1 cellular context compared by ENCODE assay signal in the genomic region with DNA sequence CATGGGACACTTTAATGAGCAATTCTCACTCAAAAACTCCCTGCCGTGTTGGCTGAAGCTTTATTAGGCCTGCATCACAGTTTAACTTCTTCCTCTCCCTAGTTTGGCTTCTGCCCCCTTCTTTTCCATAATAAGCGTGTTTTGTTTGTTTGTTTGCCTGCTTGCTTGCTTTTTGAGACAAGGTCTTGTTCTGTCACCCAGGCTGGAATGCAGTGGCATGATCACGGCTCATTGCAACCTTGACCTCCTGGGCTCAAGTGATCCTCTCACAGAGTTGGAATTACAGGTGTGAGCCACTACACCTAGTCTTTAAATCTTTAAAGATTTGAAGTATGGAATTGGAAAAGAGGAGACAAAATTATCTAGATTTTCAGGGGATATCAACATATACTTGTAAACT.
TF ChIP-seq lines count a peak whose summit lies in the region.

No MANE protein-coding gene starts in this region.

TF ChIP-seq in HepG2, 621 proteins besides CTCF, POLR2A, EP300 and RAD21 (continued from another document and continues in another):
- TF ChIP-seq, protein P1, sequence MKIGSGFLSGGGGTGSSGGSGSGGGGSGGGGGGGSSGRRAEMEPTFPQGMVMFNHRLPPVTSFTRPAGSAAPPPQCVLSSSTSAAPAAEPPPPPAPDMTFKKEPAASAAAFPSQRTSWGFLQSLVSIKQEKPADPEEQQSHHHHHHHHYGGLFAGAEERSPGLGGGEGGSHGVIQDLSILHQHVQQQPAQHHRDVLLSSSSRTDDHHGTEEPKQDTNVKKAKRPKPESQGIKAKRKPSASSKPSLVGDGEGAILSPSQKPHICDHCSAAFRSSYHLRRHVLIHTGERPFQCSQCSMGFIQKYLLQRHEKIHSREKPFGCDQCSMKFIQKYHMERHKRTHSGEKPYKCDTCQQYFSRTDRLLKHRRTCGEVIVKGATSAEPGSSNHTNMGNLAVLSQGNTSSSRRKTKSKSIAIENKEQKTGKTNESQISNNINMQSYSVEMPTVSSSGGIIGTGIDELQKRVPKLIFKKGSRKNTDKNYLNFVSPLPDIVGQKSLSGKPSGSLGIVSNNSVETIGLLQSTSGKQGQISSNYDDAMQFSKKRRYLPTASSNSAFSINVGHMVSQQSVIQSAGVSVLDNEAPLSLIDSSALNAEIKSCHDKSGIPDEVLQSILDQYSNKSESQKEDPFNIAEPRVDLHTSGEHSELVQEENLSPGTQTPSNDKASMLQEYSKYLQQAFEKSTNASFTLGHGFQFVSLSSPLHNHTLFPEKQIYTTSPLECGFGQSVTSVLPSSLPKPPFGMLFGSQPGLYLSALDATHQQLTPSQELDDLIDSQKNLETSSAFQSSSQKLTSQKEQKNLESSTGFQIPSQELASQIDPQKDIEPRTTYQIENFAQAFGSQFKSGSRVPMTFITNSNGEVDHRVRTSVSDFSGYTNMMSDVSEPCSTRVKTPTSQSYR (CRISPR knock-in tag; IDR thresholded peaks at IDR 0.05; ENCODE audit: borderline replicate concordance) = no peak
- no peak for TF ChIP-seq ELF3 (CRISPR knock-in tag; IDR thresholded peaks at IDR 0.05)
- TF ChIP-seq ZNF629 (CRISPR knock-in tag; conservative IDR thresholded peaks at IDR 0.05) = no peak
- TF ChIP-seq TARDBP (CRISPR knock-in tag; IDR thresholded peaks at IDR 0.05) = no peak
- TF ChIP-seq ZNF7 (CRISPR knock-in tag; IDR thresholded peaks at IDR 0.05) = no peak
- no peak for TF ChIP-seq EZH2 (conservative IDR thresholded peaks at IDR 0.05; ENCODE audit: low read depth, low read length)
- no peak for TF ChIP-seq ZFY (CRISPR knock-in tag; IDR thresholded peaks at IDR 0.05)
- TF ChIP-seq, protein P2, sequence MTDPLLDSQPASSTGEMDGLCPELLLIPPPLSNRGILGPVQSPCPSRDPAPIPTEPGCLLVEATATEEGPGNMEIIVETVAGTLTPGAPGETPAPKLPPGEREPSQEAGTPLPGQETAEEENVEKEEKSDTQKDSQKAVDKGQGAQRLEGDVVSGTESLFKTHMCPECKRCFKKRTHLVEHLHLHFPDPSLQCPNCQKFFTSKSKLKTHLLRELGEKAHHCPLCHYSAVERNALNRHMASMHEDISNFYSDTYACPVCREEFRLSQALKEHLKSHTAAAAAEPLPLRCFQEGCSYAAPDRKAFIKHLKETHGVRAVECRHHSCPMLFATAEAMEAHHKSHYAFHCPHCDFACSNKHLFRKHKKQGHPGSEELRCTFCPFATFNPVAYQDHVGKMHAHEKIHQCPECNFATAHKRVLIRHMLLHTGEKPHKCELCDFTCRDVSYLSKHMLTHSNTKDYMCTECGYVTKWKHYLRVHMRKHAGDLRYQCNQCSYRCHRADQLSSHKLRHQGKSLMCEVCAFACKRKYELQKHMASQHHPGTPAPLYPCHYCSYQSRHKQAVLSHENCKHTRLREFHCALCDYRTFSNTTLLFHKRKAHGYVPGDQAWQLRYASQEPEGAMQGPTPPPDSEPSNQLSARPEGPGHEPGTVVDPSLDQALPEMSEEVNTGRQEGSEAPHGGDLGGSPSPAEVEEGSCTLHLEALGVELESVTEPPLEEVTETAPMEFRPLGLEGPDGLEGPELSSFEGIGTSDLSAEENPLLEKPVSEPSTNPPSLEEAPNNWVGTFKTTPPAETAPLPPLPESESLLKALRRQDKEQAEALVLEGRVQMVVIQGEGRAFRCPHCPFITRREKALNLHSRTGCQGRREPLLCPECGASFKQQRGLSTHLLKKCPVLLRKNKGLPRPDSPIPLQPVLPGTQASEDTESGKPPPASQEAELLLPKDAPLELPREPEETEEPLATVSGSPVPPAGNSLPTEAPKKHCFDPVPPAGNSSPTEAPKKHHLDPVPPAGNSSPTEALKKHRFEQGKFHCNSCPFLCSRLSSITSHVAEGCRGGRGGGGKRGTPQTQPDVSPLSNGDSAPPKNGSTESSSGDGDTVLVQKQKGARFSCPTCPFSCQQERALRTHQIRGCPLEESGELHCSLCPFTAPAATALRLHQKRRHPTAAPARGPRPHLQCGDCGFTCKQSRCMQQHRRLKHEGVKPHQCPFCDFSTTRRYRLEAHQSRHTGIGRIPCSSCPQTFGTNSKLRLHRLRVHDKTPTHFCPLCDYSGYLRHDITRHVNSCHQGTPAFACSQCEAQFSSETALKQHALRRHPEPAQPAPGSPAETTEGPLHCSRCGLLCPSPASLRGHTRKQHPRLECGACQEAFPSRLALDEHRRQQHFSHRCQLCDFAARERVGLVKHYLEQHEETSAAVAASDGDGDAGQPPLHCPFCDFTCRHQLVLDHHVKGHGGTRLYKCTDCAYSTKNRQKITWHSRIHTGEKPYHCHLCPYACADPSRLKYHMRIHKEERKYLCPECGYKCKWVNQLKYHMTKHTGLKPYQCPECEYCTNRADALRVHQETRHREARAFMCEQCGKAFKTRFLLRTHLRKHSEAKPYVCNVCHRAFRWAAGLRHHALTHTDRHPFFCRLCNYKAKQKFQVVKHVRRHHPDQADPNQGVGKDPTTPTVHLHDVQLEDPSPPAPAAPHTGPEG (CRISPR knock-in tag; IDR thresholded peaks at IDR 0.05) = no peak
- TF ChIP-seq, protein P3, sequence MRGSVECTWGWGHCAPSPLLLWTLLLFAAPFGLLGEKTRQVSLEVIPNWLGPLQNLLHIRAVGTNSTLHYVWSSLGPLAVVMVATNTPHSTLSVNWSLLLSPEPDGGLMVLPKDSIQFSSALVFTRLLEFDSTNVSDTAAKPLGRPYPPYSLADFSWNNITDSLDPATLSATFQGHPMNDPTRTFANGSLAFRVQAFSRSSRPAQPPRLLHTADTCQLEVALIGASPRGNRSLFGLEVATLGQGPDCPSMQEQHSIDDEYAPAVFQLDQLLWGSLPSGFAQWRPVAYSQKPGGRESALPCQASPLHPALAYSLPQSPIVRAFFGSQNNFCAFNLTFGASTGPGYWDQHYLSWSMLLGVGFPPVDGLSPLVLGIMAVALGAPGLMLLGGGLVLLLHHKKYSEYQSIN (CRISPR knock-in tag; IDR thresholded peaks at IDR 0.05; ENCODE audit: borderline replicate concordance) = no peak
- TF ChIP-seq EEA1 (CRISPR knock-in tag; IDR thresholded peaks at IDR 0.05; ENCODE audit: borderline replicate concordance) = no peak
- TF ChIP-seq ZNF773 (CRISPR knock-in tag; IDR thresholded peaks at IDR 0.05; ENCODE audit: borderline replicate concordance) = no peak
- TF ChIP-seq, protein P4, sequence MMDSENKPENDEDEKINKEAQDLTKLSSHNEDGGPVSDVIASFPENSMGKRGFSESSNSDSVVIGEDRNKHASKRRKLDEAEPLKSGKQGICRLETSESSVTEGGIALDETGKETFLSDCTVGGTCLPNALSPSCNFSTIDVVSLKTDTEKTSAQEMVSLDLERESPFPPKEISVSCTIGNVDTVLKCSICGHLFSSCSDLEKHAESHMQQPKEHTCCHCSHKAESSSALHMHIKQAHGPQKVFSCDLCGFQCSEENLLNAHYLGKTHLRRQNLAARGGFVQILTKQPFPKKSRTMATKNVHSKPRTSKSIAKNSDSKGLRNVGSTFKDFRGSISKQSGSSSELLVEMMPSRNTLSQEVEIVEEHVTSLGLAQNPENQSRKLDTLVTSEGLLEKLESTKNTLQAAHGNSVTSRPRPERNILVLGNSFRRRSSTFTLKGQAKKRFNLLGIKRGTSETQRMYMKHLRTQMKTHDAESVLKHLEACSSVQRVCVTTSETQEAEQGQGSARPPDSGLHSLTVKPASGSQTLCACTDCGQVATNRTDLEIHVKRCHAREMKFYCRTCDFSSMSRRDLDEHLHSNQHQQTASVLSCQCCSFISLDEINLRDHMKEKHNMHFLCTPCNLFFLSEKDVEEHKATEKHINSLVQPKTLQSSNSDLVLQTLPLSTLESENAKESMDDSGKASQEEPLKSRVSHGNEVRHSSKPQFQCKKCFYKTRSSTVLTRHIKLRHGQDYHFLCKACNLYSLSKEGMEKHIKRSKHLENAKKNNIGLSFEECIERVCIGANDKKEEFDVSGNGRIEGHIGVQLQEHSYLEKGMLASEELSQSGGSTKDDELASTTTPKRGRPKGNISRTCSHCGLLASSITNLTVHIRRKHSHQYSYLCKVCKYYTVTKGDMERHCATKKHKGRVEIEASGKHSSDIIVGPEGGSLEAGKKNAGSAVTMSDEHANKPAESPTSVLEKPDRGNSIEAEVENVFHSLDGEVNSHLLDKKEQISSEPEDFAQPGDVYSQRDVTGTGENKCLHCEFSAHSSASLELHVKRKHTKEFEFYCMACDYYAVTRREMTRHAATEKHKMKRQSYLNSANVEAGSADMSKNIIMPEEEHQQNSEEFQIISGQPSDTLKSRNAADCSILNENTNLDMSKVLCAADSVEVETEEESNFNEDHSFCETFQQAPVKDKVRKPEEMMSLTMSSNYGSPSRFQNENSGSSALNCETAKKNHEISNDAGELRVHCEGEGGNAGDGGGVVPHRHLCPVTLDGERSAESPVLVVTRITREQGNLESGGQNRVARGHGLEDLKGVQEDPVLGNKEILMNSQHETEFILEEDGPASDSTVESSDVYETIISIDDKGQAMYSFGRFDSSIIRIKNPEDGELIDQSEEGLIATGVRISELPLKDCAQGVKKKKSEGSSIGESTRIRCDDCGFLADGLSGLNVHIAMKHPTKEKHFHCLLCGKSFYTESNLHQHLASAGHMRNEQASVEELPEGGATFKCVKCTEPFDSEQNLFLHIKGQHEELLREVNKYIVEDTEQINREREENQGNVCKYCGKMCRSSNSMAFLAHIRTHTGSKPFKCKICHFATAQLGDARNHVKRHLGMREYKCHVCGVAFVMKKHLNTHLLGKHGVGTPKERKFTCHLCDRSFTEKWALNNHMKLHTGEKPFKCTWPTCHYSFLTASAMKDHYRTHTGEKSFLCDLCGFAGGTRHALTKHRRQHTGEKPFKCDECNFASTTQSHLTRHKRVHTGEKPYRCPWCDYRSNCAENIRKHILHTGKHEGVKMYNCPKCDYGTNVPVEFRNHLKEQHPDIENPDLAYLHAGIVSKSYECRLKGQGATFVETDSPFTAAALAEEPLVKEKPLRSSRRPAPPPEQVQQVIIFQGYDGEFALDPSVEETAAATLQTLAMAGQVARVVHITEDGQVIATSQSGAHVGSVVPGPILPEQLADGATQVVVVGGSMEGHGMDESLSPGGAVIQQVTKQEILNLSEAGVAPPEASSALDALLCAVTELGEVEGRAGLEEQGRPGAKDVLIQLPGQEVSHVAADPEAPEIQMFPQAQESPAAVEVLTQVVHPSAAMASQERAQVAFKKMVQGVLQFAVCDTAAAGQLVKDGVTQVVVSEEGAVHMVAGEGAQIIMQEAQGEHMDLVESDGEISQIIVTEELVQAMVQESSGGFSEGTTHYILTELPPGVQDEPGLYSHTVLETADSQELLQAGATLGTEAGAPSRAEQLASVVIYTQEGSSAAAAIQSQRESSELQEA (CRISPR knock-in tag; IDR thresholded peaks at IDR 0.05; ENCODE audit: not compliant biosample characterization) = no peak
- TF ChIP-seq SPEN (CRISPR knock-in tag; IDR thresholded peaks at IDR 0.05; ENCODE audit: low read depth) = no peak; the same call in 1 of the 2 replicates
- TF ChIP-seq ZNF263 (CRISPR knock-in tag; IDR thresholded peaks at IDR 0.05) = no peak
- TF ChIP-seq, protein P5, sequence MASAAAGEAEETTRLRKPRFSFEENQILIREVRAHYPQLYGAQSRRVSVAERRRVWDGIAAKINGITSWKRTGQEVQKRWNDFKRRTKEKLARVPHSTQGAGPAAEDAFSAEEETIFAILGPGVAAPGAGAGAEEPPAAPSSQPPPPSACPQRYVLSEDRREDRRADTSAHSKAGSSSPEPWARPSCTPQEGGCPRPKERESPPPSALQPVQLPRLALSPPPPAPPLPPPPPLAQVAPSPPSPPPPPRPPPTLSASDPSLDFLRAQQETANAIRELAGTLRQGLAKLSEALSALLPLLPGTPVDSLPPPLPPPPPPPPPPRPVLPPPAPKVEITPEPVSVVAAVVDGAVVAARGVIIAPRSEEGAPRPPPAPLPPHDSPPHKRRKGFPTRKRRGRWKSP (CRISPR knock-in tag; IDR thresholded peaks at IDR 0.05) = no peak
- no peak for TF ChIP-seq ARHGAP35 (CRISPR knock-in tag; IDR thresholded peaks at IDR 0.05; ENCODE audit: borderline replicate concordance)
- TF ChIP-seq, protein P6, sequence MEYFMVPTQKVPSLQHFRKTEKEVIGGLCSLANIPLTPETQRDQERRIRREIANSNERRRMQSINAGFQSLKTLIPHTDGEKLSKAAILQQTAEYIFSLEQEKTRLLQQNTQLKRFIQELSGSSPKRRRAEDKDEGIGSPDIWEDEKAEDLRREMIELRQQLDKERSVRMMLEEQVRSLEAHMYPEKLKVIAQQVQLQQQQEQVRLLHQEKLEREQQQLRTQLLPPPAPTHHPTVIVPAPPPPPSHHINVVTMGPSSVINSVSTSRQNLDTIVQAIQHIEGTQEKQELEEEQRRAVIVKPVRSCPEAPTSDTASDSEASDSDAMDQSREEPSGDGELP (IDR thresholded peaks at IDR 0.05; ENCODE audit: borderline replicate concordance, low read depth) = no peak
- TF ChIP-seq CEBPB (IDR thresholded peaks at IDR 0.05; ENCODE audit: borderline replicate concordance, low read depth, low read length) = no peak
- no peak for TF ChIP-seq STAG1 (CRISPR knock-in tag; IDR thresholded peaks at IDR 0.05)
- TF ChIP-seq HDAC6 (IDR thresholded peaks at IDR 0.05; ENCODE audit: low read depth, low read length) = no peak
- no peak for TF ChIP-seq HCFC1 (IDR thresholded peaks at IDR 0.05; ENCODE audit: low read depth, low read length)
- no peak for TF ChIP-seq ZNF768 (CRISPR knock-in tag; IDR thresholded peaks at IDR 0.05)
- TF ChIP-seq SRSF9 (IDR thresholded peaks at IDR 0.05; ENCODE audit: borderline replicate concordance, insufficient read depth, low read depth, low read length, poor library complexity, severe bottlenecking) = no peak
- no peak for TF ChIP-seq ERF (CRISPR knock-in tag; IDR thresholded peaks at IDR 0.05)
- TF ChIP-seq BORCS8-MEF2B (CRISPR knock-in tag; IDR thresholded peaks at IDR 0.05) = no peak
- TF ChIP-seq ZNF441 (CRISPR knock-in tag; IDR thresholded peaks at IDR 0.05; ENCODE audit: borderline replicate concordance) = no peak
- TF ChIP-seq TBX2 (CRISPR knock-in tag; IDR thresholded peaks at IDR 0.05; ENCODE audit: borderline replicate concordance) = peak; percentile 43; the same call in 1 of the 2 replicates
- TF ChIP-seq HNRNPUL1 (IDR thresholded peaks at IDR 0.05; ENCODE audit: low read depth, low read length) = no peak
- no peak for TF ChIP-seq MATR3 (CRISPR knock-in tag; IDR thresholded peaks at IDR 0.05)
